14 cellular contexts compared by ENCODE assay signal in the genomic region with DNA sequence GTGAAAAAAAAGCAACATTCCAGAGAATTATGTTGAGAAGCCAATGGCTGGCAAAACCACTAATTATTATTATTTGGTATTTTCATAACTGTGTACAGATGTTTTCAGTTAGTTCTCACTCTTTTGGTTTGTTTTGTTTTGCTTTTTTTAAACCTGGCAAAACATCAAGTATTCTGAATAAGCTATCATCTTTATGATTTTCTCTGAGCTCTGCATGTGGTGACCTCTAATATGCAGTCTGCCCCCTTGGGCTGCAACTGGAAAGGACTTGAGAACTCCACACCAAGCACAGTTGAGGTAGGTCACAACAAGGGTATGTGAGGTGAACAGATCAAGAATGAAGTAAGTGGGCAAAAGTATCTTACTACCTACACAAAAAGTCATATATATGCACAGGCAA.
"Had no signal": no experiment of that assay in that cellular context is flagged by ENCODE, and none has a peak within 500 bp of the region (broad histone marks: within the 10 kb centered on the region; RNA-seq: fewer than 3 reads in every experiment).

No MANE protein-coding gene starts in this region.

- H2AFZ ChIP-seq: parathyroid adenoma had no signal

- H3K4me1 Mint-ChIP-seq: activated CD8-positive, alpha-beta memory T cell treated with anti-CD3 and anti-CD28 coated beads, Interleukin-2, amount 10 ng/mL, durations not matched to agents 7 days and 5 days; activated naive CD8-positive, alpha-beta T cell treated with anti-CD3 and anti-CD28 coated beads for 36 hours; stimulated activated effector memory CD8-positive, alpha-beta T cell treated with anti-CD3 and anti-CD28 coated beads, Interleukin-12 subunit alpha, Interleukin-12 subunit beta, amount 100 ng/mL, for 72 hours had no signal

- H3K4me1 ChIP-seq: parathyroid adenoma had no signal

- H3K27ac Mint-ChIP-seq: activated CD8-positive, alpha-beta memory T cell treated with anti-CD3 and anti-CD28 coated beads, Interleukin-2, amount 10 ng/mL, durations not matched to agents 7 days and 5 days; activated naive CD8-positive, alpha-beta T cell treated with anti-CD3 and anti-CD28 coated beads for 36 hours; stimulated activated effector memory CD8-positive, alpha-beta T cell treated with anti-CD3 and anti-CD28 coated beads, Interleukin-12 subunit alpha, Interleukin-12 subunit beta, amount 100 ng/mL, for 72 hours had no signal

- H3K4me3 Mint-ChIP-seq: activated CD8-positive, alpha-beta memory T cell treated with anti-CD3 and anti-CD28 coated beads, Interleukin-2, amount 10 ng/mL, durations not matched to agents 7 days and 5 days; activated naive CD8-positive, alpha-beta T cell treated with anti-CD3 and anti-CD28 coated beads for 36 hours; activated T-cell treated with anti-CD3 and anti-CD28 coated beads, Interleukin-2, amount 50 U/mL, for 4 hours; stimulated activated effector memory CD8-positive, alpha-beta T cell treated with anti-CD3 and anti-CD28 coated beads, Interleukin-12 subunit alpha, Interleukin-12 subunit beta, amount 100 ng/mL, for 72 hours had no signal

- H3K36me3 ChIP-seq: cardiac muscle cell had no signal

- DNase-seq: activated CD4-positive, alpha-beta T cell treated with anti-CD3 and anti-CD28 coated beads, Interleukin-2, amount 50 U/mL, for 4 hours; activated CD4-positive, CD25-positive, alpha-beta regulatory T cell treated with anti-CD3 and anti-CD28 coated beads, Interleukin-2, amount 50 U/mL, for 72 hours; activated CD8-positive, alpha-beta memory T cell treated with anti-CD3 and anti-CD28 coated beads, Interleukin-2, amount 10 ng/mL, durations not matched to agents 7 days and 5 days; activated effector memory CD4-positive, alpha-beta T cell treated with anti-CD3 and anti-CD28 coated beads, Interleukin-2, amount 50 U/mL, for 16 hours; activated naive CD8-positive, alpha-beta T cell treated with anti-CD3 and anti-CD28 coated beads for 36 hours; activated T-cell treated with anti-CD3 and anti-CD28 coated beads, Interleukin-2, amount 50 U/mL, for 4 hours; anterior cingulate cortex; kidney; small intestine; tibial artery had no signal

- H3K27ac ChIP-seq: cardiac muscle cell, coronary artery, parathyroid adenoma, tibial artery had no signal

- H3K9ac ChIP-seq: parathyroid adenoma had no signal

- H3K4me3 ChIP-seq: cardiac muscle cell, coronary artery, tibial artery had no signal

- H3K79me2 ChIP-seq: parathyroid adenoma had no signal

- H3K36me3 Mint-ChIP-seq: activated CD8-positive, alpha-beta memory T cell treated with anti-CD3 and anti-CD28 coated beads, Interleukin-2, amount 10 ng/mL, durations not matched to agents 7 days and 5 days; activated naive CD8-positive, alpha-beta T cell treated with anti-CD3 and anti-CD28 coated beads for 36 hours; stimulated activated effector memory CD8-positive, alpha-beta T cell treated with anti-CD3 and anti-CD28 coated beads, Interleukin-12 subunit alpha, Interleukin-12 subunit beta, amount 100 ng/mL, for 72 hours had no signal

- H3K9me3 ChIP-seq: tibial artery had no signal

- H3K9me3 Mint-ChIP-seq: activated naive CD8-positive, alpha-beta T cell treated with anti-CD3 and anti-CD28 coated beads for 36 hours; activated T-cell treated with anti-CD3 and anti-CD28 coated beads, Interleukin-2, amount 50 U/mL, for 4 hours; stimulated activated effector memory CD8-positive, alpha-beta T cell treated with anti-CD3 and anti-CD28 coated beads, Interleukin-12 subunit alpha, Interleukin-12 subunit beta, amount 100 ng/mL, for 72 hours had no signal

- H3K27me3 ChIP-seq: cardiac muscle cell, tibial artery had no signal

- H3K27me3 Mint-ChIP-seq: activated CD8-positive, alpha-beta memory T cell treated with anti-CD3 and anti-CD28 coated beads, Interleukin-2, amount 10 ng/mL, durations not matched to agents 7 days and 5 days; activated naive CD8-positive, alpha-beta T cell treated with anti-CD3 and anti-CD28 coated beads for 36 hours had no signal
